In genomic region chr7:152085116-152085515, GRCh38 we compare ENCODE assay signal across 20 cellular contexts.
"Had no signal": no experiment of that assay in that cellular context is flagged by ENCODE, and none has a peak within 500 bp of the region (broad histone marks: within the 10 kb centered on the region; RNA-seq: fewer than 3 reads in every experiment).

No MANE protein-coding gene starts in this region.

- H3K4me3 ChIP-seq: lower lobe of right lung, testis, vagina had no signal

- H3K4me1 Mint-ChIP-seq: activated CD4-positive, alpha-beta memory T cell treated with anti-CD3 and anti-CD28 coated beads, Interleukin-2, amount 10 ng/mL, durations not matched to agents 7 days and 5 days; activated CD8-positive, alpha-beta memory T cell treated with anti-CD3 and anti-CD28 coated beads, Interleukin-2, amount 10 ng/mL, durations not matched to agents 7 days and 5 days; activated naive CD4-positive, alpha-beta T cell treated with anti-CD3 and anti-CD28 coated beads, Interleukin-2, amount 10 ng/mL, durations not matched to agents 7 days and 5 days had no signal

- H3K36me3 ChIP-seq: lower lobe of right lung, vagina had no signal

- H3K27ac Mint-ChIP-seq: activated CD4-positive, alpha-beta memory T cell treated with anti-CD3 and anti-CD28 coated beads, Interleukin-2, amount 10 ng/mL, durations not matched to agents 7 days and 5 days; activated CD8-positive, alpha-beta memory T cell treated with anti-CD3 and anti-CD28 coated beads, Interleukin-2, amount 10 ng/mL, durations not matched to agents 7 days and 5 days; activated naive CD4-positive, alpha-beta T cell treated with anti-CD3 and anti-CD28 coated beads, Interleukin-2, amount 10 ng/mL, durations not matched to agents 7 days and 5 days; naive thymus-derived CD4-positive, alpha-beta T cell; T-helper 1 cell treated with Interleukin-12 subunit alpha and Interleukin-12 subunit beta and Interleukin-4 antibody, amounts not matched to agents 30 μg/mL and 1 μg/mL, for 36 hours; type B pancreatic cell had no signal

- H3K27me3 Mint-ChIP-seq: activated CD4-positive, alpha-beta memory T cell treated with anti-CD3 and anti-CD28 coated beads, Interleukin-2, amount 10 ng/mL, durations not matched to agents 7 days and 5 days; activated CD8-positive, alpha-beta memory T cell treated with anti-CD3 and anti-CD28 coated beads, Interleukin-2, amount 10 ng/mL, durations not matched to agents 7 days and 5 days; activated naive CD4-positive, alpha-beta T cell treated with anti-CD3 and anti-CD28 coated beads, Interleukin-2, amount 10 ng/mL, durations not matched to agents 7 days and 5 days; naive thymus-derived CD4-positive, alpha-beta T cell; type B pancreatic cell had no signal

- H3K4me3 Mint-ChIP-seq: activated CD4-positive, alpha-beta memory T cell treated with anti-CD3 and anti-CD28 coated beads, Interleukin-2, amount 10 ng/mL, durations not matched to agents 7 days and 5 days; activated CD8-positive, alpha-beta memory T cell treated with anti-CD3 and anti-CD28 coated beads, Interleukin-2, amount 10 ng/mL, durations not matched to agents 7 days and 5 days; activated naive CD4-positive, alpha-beta T cell treated with anti-CD3 and anti-CD28 coated beads, Interleukin-2, amount 10 ng/mL, durations not matched to agents 7 days and 5 days; naive thymus-derived CD4-positive, alpha-beta T cell; T-helper 1 cell treated with Interleukin-12 subunit alpha and Interleukin-12 subunit beta and Interleukin-4 antibody, amounts not matched to agents 30 μg/mL and 1 μg/mL, for 36 hours; type B pancreatic cell had no signal

- DNase-seq: activated CD4-positive, alpha-beta memory T cell treated with anti-CD3 and anti-CD28 coated beads, Interleukin-2, amount 10 ng/mL, durations not matched to agents 7 days and 5 days; activated CD4-positive, alpha-beta T cell treated with anti-CD3 and anti-CD28 coated beads for 48 hours; activated CD8-positive, alpha-beta memory T cell treated with anti-CD3 and anti-CD28 coated beads, Interleukin-2, amount 10 ng/mL, durations not matched to agents 7 days and 5 days; activated effector memory CD4-positive, alpha-beta T cell treated with anti-CD3 and anti-CD28 coated beads, Interleukin-2, amount 50 U/mL, for 16 hours; activated naive CD4-positive, alpha-beta T cell treated with anti-CD3 and anti-CD28 coated beads, Interleukin-2, amount 10 ng/mL, durations not matched to agents 7 days and 5 days; activated T-cell treated with anti-CD3 and anti-CD28 coated beads for 4 hours; amygdala; cortex of kidney; erythroblast; foreskin fibroblast; left colon; lower lobe of right lung; naive thymus-derived CD4-positive, alpha-beta T cell; stimulated activated CD4-positive, alpha-beta T cell treated with anti-CD3 and anti-CD28 coated beads, Interleukin-2, amount 100 ng/mL, for 48 hours; stimulated activated naive CD4-positive, alpha-beta T cell; T1000; testis had no signal

- H3K27ac ChIP-seq: lower lobe of right lung, testis, vagina had no signal

- H3K4me1 ChIP-seq: lower lobe of right lung, testis had no signal

- H3K9me3 ChIP-seq: testis had no signal

- ATAC-seq: activated CD8-positive, alpha-beta memory T cell treated with anti-CD3 and anti-CD28 coated beads, Interleukin-2, amount 10 ng/mL, durations not matched to agents 7 days and 5 days; left colon; lower lobe of right lung; naive thymus-derived CD4-positive, alpha-beta T cell had no signal

- H3K27me3 ChIP-seq: testis, vagina had no signal
